In the genomic region with DNA sequence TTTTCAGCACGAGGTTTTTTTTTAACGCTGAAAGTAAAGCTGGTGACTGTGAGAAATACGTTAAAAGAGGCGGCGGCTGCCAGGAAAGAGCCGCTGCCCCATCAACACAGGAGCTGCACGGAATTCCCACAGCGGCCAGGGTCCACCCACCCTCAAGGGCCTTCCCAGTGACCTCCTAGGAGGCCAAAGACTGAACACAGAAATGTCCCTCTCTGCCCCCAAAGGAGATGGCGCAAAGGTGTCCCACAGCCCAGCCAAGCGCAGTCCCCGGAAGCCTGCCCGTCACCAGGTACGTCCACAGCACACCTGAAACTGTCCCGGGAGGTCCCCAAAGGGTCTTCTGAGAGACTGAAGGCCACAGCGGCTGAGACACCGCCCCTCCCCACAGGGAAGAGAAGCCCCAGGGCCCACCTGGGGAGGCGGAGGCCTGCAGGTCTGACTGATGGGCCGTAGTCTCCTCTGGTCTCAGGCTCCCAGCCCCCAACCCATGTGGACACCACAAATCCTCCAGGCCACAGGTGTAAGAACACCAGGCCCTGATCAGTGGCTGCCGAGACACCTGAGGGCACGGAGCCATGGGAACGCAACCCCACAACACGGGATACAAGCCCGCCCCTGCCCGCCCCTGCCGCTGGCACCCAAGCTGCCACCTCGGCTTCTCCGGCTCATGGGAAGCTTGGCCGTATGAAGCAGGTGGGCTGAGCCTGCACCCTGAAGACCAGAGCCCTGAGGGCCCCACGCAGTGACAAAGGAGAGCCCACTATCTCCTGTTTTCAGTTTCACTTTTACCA, we compare ENCODE assay signal across 19 cellular contexts. TPM values are rescaled to one million over a fixed set of nuclear protein-coding genes. Genes with fewer than 3 reads are reported as not detected.
A peak's percentile ranks its signal among the peaks of the same experiment; 100 is the strongest.
DNase-seq lines count a peak whose midpoint lies in the region; ATAC-seq and TF ChIP-seq lines count a peak whose summit lies in the region.
"Had no signal": no experiment of that assay in that cellular context is flagged by ENCODE, and none has a peak within 500 bp of the region (broad histone marks: within the 10 kb centered on the region; RNA-seq: fewer than 3 reads in every experiment).

No MANE protein-coding gene starts in this region.

- H3K27ac ChIP-seq in psoas muscle = no peak overlapping the region
- H3K27ac ChIP-seq: A549, neutrophil had no signal

- no peaks in the 10 kb centered on the region for H3K9me3 Mint-ChIP-seq in activated CD8-positive, alpha-beta memory T cell treated with anti-CD3 and anti-CD28 coated beads, Interleukin-2, amount 10 ng/mL, durations not matched to agents 7 days and 5 days (ENCODE audit: low read depth)
- no peaks in the 10 kb centered on the region for H3K9me3 Mint-ChIP-seq in chondrocyte (ENCODE audit: low read depth)

- H3K36me3 Mint-ChIP-seq in activated CD8-positive, alpha-beta memory T cell treated with anti-CD3 and anti-CD28 coated beads, Interleukin-2, amount 10 ng/mL, durations not matched to agents 7 days and 5 days = peaks cover 20% of the 10 kb centered on the region
- H3K36me3 Mint-ChIP-seq in chondrocyte (ENCODE audit: low read depth) = peaks cover 8% of the 10 kb centered on the region

- H3K4me1 Mint-ChIP-seq in activated CD8-positive, alpha-beta memory T cell treated with anti-CD3 and anti-CD28 coated beads, Interleukin-2, amount 10 ng/mL, durations not matched to agents 7 days and 5 days = peaks cover 29% of the 10 kb centered on the region
- H3K4me1 Mint-ChIP-seq in chondrocyte (ENCODE audit: low read depth) = peaks cover 9% of the 10 kb centered on the region

- no peak for TF ChIP-seq CTCF in chondrocyte (IDR thresholded peaks at IDR 0.05)
- TF ChIP-seq CTCF in psoas muscle (IDR thresholded peaks at IDR 0.05) = no peak

- H3K4me3 ChIP-seq in H7 (ENCODE audit: insufficient read depth, low read depth, low read length) (no peak overlapping the region), psoas muscle (no peak overlapping the region)
- H3K4me3 ChIP-seq: A549; BLaER1 treated with 17β-estradiol and CSF1 and Interleukin-3, amounts not matched to agents 10 nM and 100 nM; mucosa of descending colon had no signal

- CTCF ChIA-PET in activated CD8-positive, alpha-beta memory T cell treated with anti-CD3 and anti-CD28 coated beads, Interleukin-2, amount 10 ng/mL, durations not matched to agents 7 days and 5 days (lab: Charles Lee) = no interaction called here

- DNase-seq in activated CD8-positive, alpha-beta memory T cell treated with anti-CD3 and anti-CD28 coated beads, Interleukin-2, amount 10 ng/mL, durations not matched to agents 7 days and 5 days = no peak
- DNase-seq in activated CD8-positive, alpha-beta memory T cell treated with anti-CD3 and anti-CD28 coated beads, Interleukin-2, amount 50 U/mL, for 48 hours = no peak
- DNase-seq in H7 (peak; percentile 63), chondrocyte (ENCODE audit: low spot score) (peak; percentile 72), psoas muscle (peak; percentile 13 to 38), LoVo (ENCODE audit: low spot score) (no peak)
- DNase-seq: activated gamma-delta T cell treated with Interleukin-2 at 50 U/mL for 16 hours; EL; NCI-H1092 treated with DMSO at 0.1 percent for 48 hours; NK-92 treated with Interleukin-12 subunit alpha and Interleukin-12 subunit beta, amount 100 ng/mL, for 24 hours had no signal

- H3K4me1 ChIP-seq in psoas muscle = peaks cover 36% of the 10 kb centered on the region
- H3K4me1 ChIP-seq: A549 had no signal

- peak; percentile 51 for ATAC-seq in activated CD8-positive, alpha-beta memory T cell treated with anti-CD3 and anti-CD28 coated beads, Interleukin-2, amount 10 ng/mL, durations not matched to agents 7 days and 5 days
- ATAC-seq in psoas muscle (no peak), GM19467 (IDR thresholded peaks at IDR 0.05; ENCODE audit: unreplicated experiment) (no peak), HG03378 (IDR thresholded peaks at IDR 0.05; ENCODE audit: unreplicated experiment) (no peak)
- ATAC-seq: A549, left lobe of liver, mucosa of descending colon, Panc1, SK-N-SH treated with all-trans-retinoic acid at 6 μM for 48 hours had no signal

- H3K27me3 ChIP-seq in H7 (ENCODE audit: control insufficient read depth, insufficient read depth, low read length) = no peaks in the 10 kb centered on the region
- no peaks in the 10 kb centered on the region for H3K27me3 ChIP-seq in psoas muscle (ENCODE audit: insufficient read depth in 3 of 3, low read length in 2 of 3)
- H3K27me3 ChIP-seq: BLaER1 treated with 17β-estradiol and CSF1 and Interleukin-3, amounts not matched to agents 10 nM and 100 nM; neutrophil had no signal

- peak overlapping the region; percentile 72 for H3K27ac Mint-ChIP-seq in activated CD8-positive, alpha-beta memory T cell treated with anti-CD3 and anti-CD28 coated beads, Interleukin-2, amount 10 ng/mL, durations not matched to agents 7 days and 5 days
- H3K27ac Mint-ChIP-seq in chondrocyte (ENCODE audit: unreplicated experiment) = no peak overlapping the region

- H3K4me3 Mint-ChIP-seq in activated CD8-positive, alpha-beta memory T cell treated with anti-CD3 and anti-CD28 coated beads, Interleukin-2, amount 10 ng/mL, durations not matched to agents 7 days and 5 days = peak overlapping the region; percentile 54
- no peak overlapping the region for H3K4me3 Mint-ChIP-seq in chondrocyte (ENCODE audit: unreplicated experiment)

- H3K27me3 Mint-ChIP-seq in activated CD8-positive, alpha-beta memory T cell treated with anti-CD3 and anti-CD28 coated beads, Interleukin-2, amount 10 ng/mL, durations not matched to agents 7 days and 5 days = no peaks in the 10 kb centered on the region
- H3K27me3 Mint-ChIP-seq in chondrocyte (ENCODE audit: low read depth) = no peaks in the 10 kb centered on the region

- H3K36me3 ChIP-seq in H7 (replicated peaks; ENCODE audit: control insufficient read depth, insufficient read depth, low read length) = peaks cover 3% of the 10 kb centered on the region
- peaks cover 0 to 33% of the 10 kb centered on the region in 2 donors for H3K36me3 ChIP-seq in psoas muscle (ENCODE audit: insufficient read depth in 1 of 2, low read depth in 1 of 2)

- intact Hi-C loops in psoas muscle (cut with DNase I) = no loop called here

- 88 to 89% (median 88%) methylated on average over 29 of the region's 29 CpGs for WGBS in psoas muscle, 3 donors

- H3K9me3 ChIP-seq in psoas muscle = no peaks in the 10 kb centered on the region
- H3K9me3 ChIP-seq: A549; BLaER1 treated with 17β-estradiol and CSF1 and Interleukin-3, amounts not matched to agents 10 nM and 100 nM; mucosa of descending colon; neutrophil had no signal

RNA-seq across cellular contexts. Expression of a gene that starts 46.5 kb away (rescaled TPM):
- total RNA-seq in activated CD8-positive, alpha-beta memory T cell treated with anti-CD3 and anti-CD28 coated beads, Interleukin-2, amount 10 ng/mL, durations not matched to agents 7 days and 5 days = 10 to 100 TPM; 49.9 to 56.6 TPM
- total RNA-seq in H7 (2014; rRNA removed; shearing (Covaris generic)) = 24.9 and 29.5 TPM in 2 replicates
- total RNA-seq in chondrocyte (27.7 to 29.5 TPM (median 29.5 TPM) in 3 replicates), psoas muscle (10 to 100 TPM; 16.9 to 22.9 (median 20.3) TPM)
- 10 to 100 TPM in 2 of 3 donors, 1 to 10 TPM in 1; 7.9 to 12.8 (median 10.1) TPM for polyA plus RNA-seq in psoas muscle

Comparison
In these comparisons a context has a peak if more than half of its experiments do, and no peak if none do; other contexts are left out.
1. DNase-seq: peak in H7 (single experiment), chondrocyte (single experiment) and psoas muscle (2 of 2); none in activated CD8-positive, alpha-beta memory T cell treated with anti-CD3 and anti-CD28 coated beads, Interleukin-2, amount 10 ng/mL, durations not matched to agents 7 days and 5 days (single experiment), activated CD8-positive, alpha-beta memory T cell treated with anti-CD3 and anti-CD28 coated beads, Interleukin-2, amount 50 U/mL, for 48 hours (single experiment) and LoVo (single experiment).